In the genomic region with DNA sequence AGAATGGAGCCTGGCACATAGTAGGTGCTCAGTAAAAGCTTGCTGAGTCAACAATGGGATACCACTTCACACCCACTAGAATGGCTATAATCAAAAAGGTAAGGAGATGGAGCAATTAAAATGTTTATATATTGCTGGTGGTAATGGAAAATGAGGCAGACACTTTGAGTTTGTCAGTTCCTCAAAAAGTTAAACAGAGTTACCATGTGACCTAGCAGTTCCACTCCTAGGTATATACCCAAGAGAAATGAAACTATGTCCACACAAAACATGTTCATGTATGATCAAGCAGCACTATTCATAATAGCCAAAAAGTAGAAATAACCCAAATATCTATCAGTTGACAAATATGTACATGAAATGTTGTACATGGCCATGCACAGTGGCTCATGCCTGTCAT, we compare ENCODE assay signal across 26 cellular contexts.
"Had no signal": no experiment of that assay in that cellular context is flagged by ENCODE, and none has a peak within 500 bp of the region (broad histone marks: within the 10 kb centered on the region; RNA-seq: fewer than 3 reads in every experiment).

No MANE protein-coding gene starts in this region.

- H3K9ac ChIP-seq: parathyroid adenoma had no signal

- H3K4me1 ChIP-seq: breast epithelium, parathyroid adenoma, right lobe of liver had no signal

- H3K4me3 ChIP-seq: adrenal gland, breast epithelium, coronary artery, lower lobe of right lung, right lobe of liver, thoracic aorta, upper lobe of left lung had no signal

- H2AFZ ChIP-seq: parathyroid adenoma had no signal

- ATAC-seq: activated T-cell treated with anti-CD3 and anti-CD28 coated beads, Interleukin-2, amount 50 U/mL, for 4 hours; lower lobe of right lung; natural killer cell treated with Interleukin-12 subunit alpha and Interleukin-12 subunit beta and Interleukin-15 and Interleukin-18, amount 100 ng/mL, for 72 hours; right lobe of liver had no signal

- H3K27me3 ChIP-seq: adrenal gland, breast epithelium, right lobe of liver, upper lobe of left lung had no signal

- H3K27ac ChIP-seq: adrenal gland, breast epithelium, coronary artery, lower lobe of right lung, neutrophil, parathyroid adenoma, right lobe of liver, thoracic aorta, upper lobe of left lung had no signal

- FAIRE-seq: astrocyte, endometrium, keratinocyte, small intestine, TTC549 had no signal

- DNase-seq: activated CD4-positive, alpha-beta T cell treated with anti-CD3 and anti-CD28 coated beads, Interleukin-2, amount 50 U/mL, for 1 hour; activated CD4-positive, CD25-positive, alpha-beta regulatory T cell treated with anti-CD3 and anti-CD28 coated beads, Interleukin-2, amount 50 U/mL, for 72 hours; activated CD8-positive, alpha-beta memory T cell treated with anti-CD3 and anti-CD28 coated beads, Interleukin-2, amount 50 U/mL, for 4 hours; activated naive CD4-positive, alpha-beta T cell treated with anti-CD3 and anti-CD28 coated beads for 36 hours; activated T-cell treated with anti-CD3 and anti-CD28 coated beads, Interleukin-2, amount 50 U/mL, for 4 hours; erythroblast; foreskin melanocyte; glutamatergic neuron; hypothalamus; lower lobe of right lung; right lobe of liver; small intestine; stimulated activated CD4-positive, alpha-beta T cell treated with anti-CD3 and anti-CD28 coated beads, Interleukin-15, amount 100 ng/mL, for 24 hours; stimulated activated CD4-positive, alpha-beta T cell treated with anti-CD3 and anti-CD28 coated beads, Interleukin-2, amount 100 ng/mL, for 48 hours; upper lobe of left lung had no signal

- H3K36me3 ChIP-seq: adrenal gland, breast epithelium, lower lobe of right lung, neutrophil, right lobe of liver, thoracic aorta, upper lobe of left lung had no signal

- H3K79me2 ChIP-seq: parathyroid adenoma had no signal

- H3K9me3 ChIP-seq: adrenal gland, breast epithelium, lower lobe of right lung, neutrophil, right lobe of liver, thoracic aorta, upper lobe of left lung had no signal
